Comparison of ENCODE assay signal across 2 cellular contexts in the genomic region with DNA sequence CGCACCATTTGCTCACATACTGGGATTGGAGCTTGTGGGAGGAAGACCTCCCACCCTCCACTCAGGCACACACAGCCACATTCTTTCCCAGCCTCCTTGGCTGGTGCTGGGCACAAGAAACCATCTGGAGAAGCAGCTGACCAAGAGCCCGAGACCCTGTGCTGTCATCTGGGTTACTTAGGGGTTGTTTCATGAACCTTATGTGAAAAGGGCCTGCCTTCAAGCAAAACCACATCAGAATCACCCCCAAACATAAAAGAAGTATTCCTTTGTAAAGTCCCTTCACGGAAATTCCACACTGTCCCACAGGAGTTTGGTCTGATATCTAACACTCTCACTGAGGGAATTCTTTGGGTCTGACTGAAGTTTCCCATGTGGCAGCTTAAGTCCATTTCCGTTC.
TF ChIP-seq lines count a peak whose summit lies in the region.

No MANE protein-coding gene starts in this region.

TF ChIP-seq in IMR-90, 13 proteins besides CTCF, POLR2A, EP300 and RAD21:
- no peak for TF ChIP-seq FOS (IDR thresholded peaks at IDR 0.05; ENCODE audit: low read depth, low read length)
- TF ChIP-seq MAZ (IDR thresholded peaks at IDR 0.05; ENCODE audit: borderline replicate concordance, low read depth, low read length), result no peak
- TF ChIP-seq NFE2L2 (IDR thresholded peaks at IDR 0.05; ENCODE audit: low read depth, low read length), result no peak
- TF ChIP-seq SMC3 (IDR thresholded peaks at IDR 0.05; ENCODE audit: low read depth, low read length), result no peak
- TF ChIP-seq RFX5 (IDR thresholded peaks at IDR 0.05; ENCODE audit: low read depth, low read length), result no peak
- TF ChIP-seq RCOR1 (IDR thresholded peaks at IDR 0.05; ENCODE audit: insufficient replicate concordance, low read length), result no peak
- TF ChIP-seq, protein P1, sequence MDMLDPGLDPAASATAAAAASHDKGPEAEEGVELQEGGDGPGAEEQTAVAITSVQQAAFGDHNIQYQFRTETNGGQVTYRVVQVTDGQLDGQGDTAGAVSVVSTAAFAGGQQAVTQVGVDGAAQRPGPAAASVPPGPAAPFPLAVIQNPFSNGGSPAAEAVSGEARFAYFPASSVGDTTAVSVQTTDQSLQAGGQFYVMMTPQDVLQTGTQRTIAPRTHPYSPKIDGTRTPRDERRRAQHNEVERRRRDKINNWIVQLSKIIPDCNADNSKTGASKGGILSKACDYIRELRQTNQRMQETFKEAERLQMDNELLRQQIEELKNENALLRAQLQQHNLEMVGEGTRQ (IDR thresholded peaks at IDR 0.05; ENCODE audit: low read depth, low read length), result no peak
- TF ChIP-seq MXI1 (IDR thresholded peaks at IDR 0.05; ENCODE audit: borderline replicate concordance, low read depth, low read length), result no peak
- no peak for TF ChIP-seq CEBPB (IDR thresholded peaks at IDR 0.05; ENCODE audit: low read depth, low read length)
- TF ChIP-seq, protein P2, sequence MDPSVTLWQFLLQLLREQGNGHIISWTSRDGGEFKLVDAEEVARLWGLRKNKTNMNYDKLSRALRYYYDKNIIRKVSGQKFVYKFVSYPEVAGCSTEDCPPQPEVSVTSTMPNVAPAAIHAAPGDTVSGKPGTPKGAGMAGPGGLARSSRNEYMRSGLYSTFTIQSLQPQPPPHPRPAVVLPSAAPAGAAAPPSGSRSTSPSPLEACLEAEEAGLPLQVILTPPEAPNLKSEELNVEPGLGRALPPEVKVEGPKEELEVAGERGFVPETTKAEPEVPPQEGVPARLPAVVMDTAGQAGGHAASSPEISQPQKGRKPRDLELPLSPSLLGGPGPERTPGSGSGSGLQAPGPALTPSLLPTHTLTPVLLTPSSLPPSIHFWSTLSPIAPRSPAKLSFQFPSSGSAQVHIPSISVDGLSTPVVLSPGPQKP (IDR thresholded peaks at IDR 0.05; ENCODE audit: borderline replicate concordance, low read depth, low read length), result no peak

TF ChIP-seq in GM12878, 131 proteins besides CTCF, POLR2A, EP300 and RAD21:
- peak; percentile 39; the same call in 1 of the 2 replicates for TF ChIP-seq EED (IDR thresholded peaks at IDR 0.05; ENCODE audit: low read depth)
- TF ChIP-seq ZBTB11 (CRISPR knock-in tag; IDR thresholded peaks at IDR 0.05), result no peak
- peak; percentile 59 for TF ChIP-seq BCL3 (IDR thresholded peaks at IDR 0.05; ENCODE audit: borderline replicate concordance, insufficient read depth, low read depth, low read length, poor library complexity, severe bottlenecking)
- 0 out of 2 replicates have a peak, but pooled peaks have one; percentile 25 for TF ChIP-seq ZBED1 (IDR thresholded peaks at IDR 0.05; ENCODE audit: borderline replicate concordance)
- TF ChIP-seq, protein P3, sequence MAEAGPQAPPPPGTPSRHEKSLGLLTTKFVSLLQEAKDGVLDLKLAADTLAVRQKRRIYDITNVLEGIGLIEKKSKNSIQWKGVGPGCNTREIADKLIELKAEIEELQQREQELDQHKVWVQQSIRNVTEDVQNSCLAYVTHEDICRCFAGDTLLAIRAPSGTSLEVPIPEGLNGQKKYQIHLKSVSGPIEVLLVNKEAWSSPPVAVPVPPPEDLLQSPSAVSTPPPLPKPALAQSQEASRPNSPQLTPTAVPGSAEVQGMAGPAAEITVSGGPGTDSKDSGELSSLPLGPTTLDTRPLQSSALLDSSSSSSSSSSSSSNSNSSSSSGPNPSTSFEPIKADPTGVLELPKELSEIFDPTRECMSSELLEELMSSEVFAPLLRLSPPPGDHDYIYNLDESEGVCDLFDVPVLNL (IDR thresholded peaks at IDR 0.05; ENCODE audit: low read depth, low read length), result no peak
- no peak for TF ChIP-seq RUNX3 (IDR thresholded peaks at IDR 0.05; ENCODE audit: low read length)
- TF ChIP-seq BACH1 (IDR thresholded peaks at IDR 0.05; ENCODE audit: borderline replicate concordance), result 0 out of 2 replicates have a peak, but pooled peaks have one; percentile 11
TF ChIP-seq in GM12878: peak in this region for 4.
